1 cellular context compared by ENCODE assay signal in the genomic region with DNA sequence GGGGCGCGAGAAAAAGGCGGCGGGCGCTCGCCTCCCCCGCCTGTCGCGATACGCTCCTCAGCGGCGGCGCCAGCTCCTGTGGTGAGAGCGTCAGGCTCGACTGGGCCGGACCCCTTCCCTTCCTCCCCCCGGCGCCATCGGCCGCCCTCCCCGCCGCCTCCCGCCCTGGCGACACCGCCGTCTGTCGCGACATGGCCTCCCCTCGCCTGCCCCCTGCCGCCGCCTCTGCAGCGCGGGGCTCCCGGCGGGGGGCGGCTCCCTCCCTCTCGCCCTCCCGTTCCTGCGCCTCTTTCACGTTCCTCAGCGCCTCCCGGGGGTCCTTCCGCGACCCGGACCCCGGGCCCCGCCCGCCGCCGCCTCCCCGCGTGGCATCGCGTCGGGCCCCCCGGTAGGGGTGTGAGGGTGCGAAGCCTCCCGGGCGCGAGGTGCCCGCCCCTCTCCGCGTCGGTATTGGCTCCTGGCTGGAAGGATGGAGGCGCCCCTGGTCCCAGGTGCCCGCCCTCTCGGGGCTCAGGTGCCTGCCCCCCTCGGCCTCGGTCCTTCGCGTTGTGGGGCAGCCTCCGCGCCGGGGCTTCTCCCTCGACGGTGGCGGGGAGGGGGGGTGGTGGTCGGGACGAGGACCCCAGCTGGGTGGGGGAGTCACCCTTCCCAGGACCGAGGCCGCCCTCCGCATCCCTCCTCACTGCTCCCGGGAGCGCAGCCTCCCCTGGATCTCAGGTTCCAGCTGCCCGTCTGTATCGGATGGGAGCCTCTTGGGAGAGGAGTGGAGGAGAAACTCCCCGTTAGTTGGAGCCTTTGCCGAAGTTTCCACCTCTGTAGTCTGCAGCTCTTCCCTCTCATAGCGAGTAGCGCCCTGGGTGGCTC.
TF ChIP-seq lines count a peak whose summit lies in the region.

No MANE protein-coding gene starts in this region.

TF ChIP-seq in HepG2, 621 proteins besides CTCF, POLR2A, EP300 and RAD21 (continued from another document and continues in another):
- no peak for TF ChIP-seq SMARCE1 (IDR thresholded peaks at IDR 0.05; ENCODE audit: borderline replicate concordance)
- TF ChIP-seq NFRKB (IDR thresholded peaks at IDR 0.05): no peak
- no peak for TF ChIP-seq RAD51 (IDR thresholded peaks at IDR 0.05; ENCODE audit: borderline replicate concordance)
- no peak for TF ChIP-seq STAG1 (CRISPR knock-in tag; IDR thresholded peaks at IDR 0.05)
- TF ChIP-seq, protein P1, sequence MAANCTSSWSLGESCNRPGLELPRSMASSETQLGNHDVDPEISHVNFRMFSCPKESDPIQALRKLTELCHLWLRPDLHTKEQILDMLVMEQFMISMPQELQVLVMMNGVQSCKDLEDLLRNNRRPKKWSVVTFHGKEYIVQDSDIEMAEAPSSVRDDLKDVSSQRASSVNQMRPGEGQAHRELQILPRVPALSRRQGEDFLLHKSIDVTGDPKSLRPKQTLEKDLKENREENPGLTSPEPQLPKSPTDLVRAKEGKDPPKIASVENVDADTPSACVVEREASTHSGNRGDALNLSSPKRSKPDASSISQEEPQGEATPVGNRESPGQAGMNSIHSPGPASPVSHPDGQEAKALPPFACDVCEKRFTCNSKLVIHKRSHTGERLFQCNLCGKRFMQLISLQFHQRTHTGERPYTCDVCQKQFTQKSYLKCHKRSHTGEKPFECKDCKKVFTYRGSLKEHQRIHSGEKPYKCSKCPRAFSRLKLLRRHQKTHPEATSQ (CRISPR knock-in tag; IDR thresholded peaks at IDR 0.05; ENCODE audit: borderline replicate concordance): no peak
- TF ChIP-seq ELF3 (CRISPR knock-in tag; IDR thresholded peaks at IDR 0.05): no peak
- no peak for TF ChIP-seq FOXA3 (CRISPR knock-in tag; IDR thresholded peaks at IDR 0.05)
- no peak for TF ChIP-seq ZNF230 (CRISPR knock-in tag; IDR thresholded peaks at IDR 0.05)
- peak; percentile 47; the same call in 1 of the 2 replicates for TF ChIP-seq ESRRA (CRISPR knock-in tag; IDR thresholded peaks at IDR 0.05; ENCODE audit: low read depth)
- TF ChIP-seq TOPORS (CRISPR knock-in tag; IDR thresholded peaks at IDR 0.05): 0 out of 2 replicates have a peak, but pooled peaks have one; percentile 28
- TF ChIP-seq, protein P2, sequence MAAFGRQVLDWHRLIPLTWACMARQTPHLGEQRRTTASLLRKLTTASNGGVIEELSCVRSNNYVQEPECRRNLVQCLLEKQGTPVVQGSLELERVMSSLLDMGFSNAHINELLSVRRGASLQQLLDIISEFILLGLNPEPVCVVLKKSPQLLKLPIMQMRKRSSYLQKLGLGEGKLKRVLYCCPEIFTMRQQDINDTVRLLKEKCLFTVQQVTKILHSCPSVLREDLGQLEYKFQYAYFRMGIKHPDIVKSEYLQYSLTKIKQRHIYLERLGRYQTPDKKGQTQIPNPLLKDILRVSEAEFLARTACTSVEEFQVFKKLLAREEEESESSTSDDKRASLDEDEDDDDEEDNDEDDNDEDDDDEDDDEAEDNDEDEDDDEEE (CRISPR knock-in tag; IDR thresholded peaks at IDR 0.05): peak; percentile 48; the same call in 1 of the 2 replicates
- TF ChIP-seq ZNF607 (CRISPR knock-in tag; IDR thresholded peaks at IDR 0.05; ENCODE audit: borderline replicate concordance): peak; percentile 69; the same call in 1 of the 2 replicates
- 0 out of 2 replicates have a peak, but pooled peaks have one; percentile 35 for TF ChIP-seq ZNF446 (CRISPR knock-in tag; IDR thresholded peaks at IDR 0.05)
- peak; percentile 11; the same call in 1 of the 2 replicates for TF ChIP-seq ZFX (CRISPR knock-in tag; IDR thresholded peaks at IDR 0.05; ENCODE audit: low read depth)
- TF ChIP-seq PRPF4 (IDR thresholded peaks at IDR 0.05; ENCODE audit: low read depth, low read length, poor library complexity, severe bottlenecking): no peak
- TF ChIP-seq, protein P3, sequence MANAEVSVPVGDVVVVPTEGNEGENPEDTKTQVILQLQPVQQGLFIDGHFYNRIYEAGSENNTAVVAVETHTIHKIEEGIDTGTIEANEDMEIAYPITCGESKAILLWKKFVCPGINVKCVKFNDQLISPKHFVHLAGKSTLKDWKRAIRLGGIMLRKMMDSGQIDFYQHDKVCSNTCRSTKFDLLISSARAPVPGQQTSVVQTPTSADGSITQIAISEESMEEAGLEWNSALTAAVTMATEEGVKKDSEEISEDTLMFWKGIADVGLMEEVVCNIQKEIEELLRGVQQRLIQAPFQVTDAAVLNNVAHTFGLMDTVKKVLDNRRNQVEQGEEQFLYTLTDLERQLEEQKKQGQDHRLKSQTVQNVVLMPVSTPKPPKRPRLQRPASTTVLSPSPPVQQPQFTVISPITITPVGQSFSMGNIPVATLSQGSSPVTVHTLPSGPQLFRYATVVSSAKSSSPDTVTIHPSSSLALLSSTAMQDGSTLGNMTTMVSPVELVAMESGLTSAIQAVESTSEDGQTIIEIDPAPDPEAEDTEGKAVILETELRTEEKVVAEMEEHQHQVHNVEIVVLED (CRISPR knock-in tag; IDR thresholded peaks at IDR 0.05; ENCODE audit: borderline replicate concordance): no peak
- no peak for TF ChIP-seq MEIS1 (CRISPR knock-in tag; IDR thresholded peaks at IDR 0.05; ENCODE audit: borderline replicate concordance)
- TF ChIP-seq JDP2 (CRISPR knock-in tag; IDR thresholded peaks at IDR 0.05; ENCODE audit: borderline replicate concordance): no peak
- TF ChIP-seq, protein P4, sequence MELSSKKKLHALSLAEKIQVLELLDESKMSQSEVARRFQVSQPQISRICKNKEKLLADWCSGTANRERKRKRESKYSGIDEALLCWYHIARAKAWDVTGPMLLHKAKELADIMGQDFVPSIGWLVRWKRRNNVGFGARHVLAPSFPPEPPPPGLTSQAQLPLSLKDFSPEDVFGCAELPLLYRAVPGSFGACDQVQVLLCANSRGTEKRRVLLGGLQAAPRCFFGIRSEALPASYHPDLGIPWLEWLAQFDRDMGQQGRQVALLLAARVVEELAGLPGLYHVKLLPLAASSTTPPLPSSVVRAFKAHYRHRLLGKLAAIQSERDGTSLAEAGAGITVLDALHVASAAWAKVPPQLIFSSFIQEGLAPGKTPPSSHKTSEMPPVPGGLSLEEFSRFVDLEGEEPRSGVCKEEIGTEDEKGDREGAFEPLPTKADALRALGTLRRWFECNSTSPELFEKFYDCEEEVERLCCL (CRISPR knock-in tag; IDR thresholded peaks at IDR 0.05; ENCODE audit: borderline replicate concordance): no peak
- TF ChIP-seq, protein P5, sequence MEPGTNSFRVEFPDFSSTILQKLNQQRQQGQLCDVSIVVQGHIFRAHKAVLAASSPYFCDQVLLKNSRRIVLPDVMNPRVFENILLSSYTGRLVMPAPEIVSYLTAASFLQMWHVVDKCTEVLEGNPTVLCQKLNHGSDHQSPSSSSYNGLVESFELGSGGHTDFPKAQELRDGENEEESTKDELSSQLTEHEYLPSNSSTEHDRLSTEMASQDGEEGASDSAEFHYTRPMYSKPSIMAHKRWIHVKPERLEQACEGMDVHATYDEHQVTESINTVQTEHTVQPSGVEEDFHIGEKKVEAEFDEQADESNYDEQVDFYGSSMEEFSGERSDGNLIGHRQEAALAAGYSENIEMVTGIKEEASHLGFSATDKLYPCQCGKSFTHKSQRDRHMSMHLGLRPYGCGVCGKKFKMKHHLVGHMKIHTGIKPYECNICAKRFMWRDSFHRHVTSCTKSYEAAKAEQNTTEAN (CRISPR knock-in tag; conservative IDR thresholded peaks at IDR 0.05): 0 out of 2 replicates have a peak, but pooled peaks have one; percentile 30
- TF ChIP-seq, protein P6, sequence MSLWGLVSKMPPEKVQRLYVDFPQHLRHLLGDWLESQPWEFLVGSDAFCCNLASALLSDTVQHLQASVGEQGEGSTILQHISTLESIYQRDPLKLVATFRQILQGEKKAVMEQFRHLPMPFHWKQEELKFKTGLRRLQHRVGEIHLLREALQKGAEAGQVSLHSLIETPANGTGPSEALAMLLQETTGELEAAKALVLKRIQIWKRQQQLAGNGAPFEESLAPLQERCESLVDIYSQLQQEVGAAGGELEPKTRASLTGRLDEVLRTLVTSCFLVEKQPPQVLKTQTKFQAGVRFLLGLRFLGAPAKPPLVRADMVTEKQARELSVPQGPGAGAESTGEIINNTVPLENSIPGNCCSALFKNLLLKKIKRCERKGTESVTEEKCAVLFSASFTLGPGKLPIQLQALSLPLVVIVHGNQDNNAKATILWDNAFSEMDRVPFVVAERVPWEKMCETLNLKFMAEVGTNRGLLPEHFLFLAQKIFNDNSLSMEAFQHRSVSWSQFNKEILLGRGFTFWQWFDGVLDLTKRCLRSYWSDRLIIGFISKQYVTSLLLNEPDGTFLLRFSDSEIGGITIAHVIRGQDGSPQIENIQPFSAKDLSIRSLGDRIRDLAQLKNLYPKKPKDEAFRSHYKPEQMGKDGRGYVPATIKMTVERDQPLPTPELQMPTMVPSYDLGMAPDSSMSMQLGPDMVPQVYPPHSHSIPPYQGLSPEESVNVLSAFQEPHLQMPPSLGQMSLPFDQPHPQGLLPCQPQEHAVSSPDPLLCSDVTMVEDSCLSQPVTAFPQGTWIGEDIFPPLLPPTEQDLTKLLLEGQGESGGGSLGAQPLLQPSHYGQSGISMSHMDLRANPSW (CRISPR knock-in tag; IDR thresholded peaks at IDR 0.05; ENCODE audit: borderline replicate concordance): no peak
- peak; percentile 13; the same call in 1 of the 2 replicates for TF ChIP-seq ZNF205 (CRISPR knock-in tag; IDR thresholded peaks at IDR 0.05)
- TF ChIP-seq ZBTB42 (CRISPR knock-in tag; IDR thresholded peaks at IDR 0.05): no peak
- TF ChIP-seq HCFC1 (IDR thresholded peaks at IDR 0.05; ENCODE audit: low read depth, low read length): no peak
- no peak for TF ChIP-seq MLX (CRISPR knock-in tag; IDR thresholded peaks at IDR 0.05)
- TF ChIP-seq, protein P7, sequence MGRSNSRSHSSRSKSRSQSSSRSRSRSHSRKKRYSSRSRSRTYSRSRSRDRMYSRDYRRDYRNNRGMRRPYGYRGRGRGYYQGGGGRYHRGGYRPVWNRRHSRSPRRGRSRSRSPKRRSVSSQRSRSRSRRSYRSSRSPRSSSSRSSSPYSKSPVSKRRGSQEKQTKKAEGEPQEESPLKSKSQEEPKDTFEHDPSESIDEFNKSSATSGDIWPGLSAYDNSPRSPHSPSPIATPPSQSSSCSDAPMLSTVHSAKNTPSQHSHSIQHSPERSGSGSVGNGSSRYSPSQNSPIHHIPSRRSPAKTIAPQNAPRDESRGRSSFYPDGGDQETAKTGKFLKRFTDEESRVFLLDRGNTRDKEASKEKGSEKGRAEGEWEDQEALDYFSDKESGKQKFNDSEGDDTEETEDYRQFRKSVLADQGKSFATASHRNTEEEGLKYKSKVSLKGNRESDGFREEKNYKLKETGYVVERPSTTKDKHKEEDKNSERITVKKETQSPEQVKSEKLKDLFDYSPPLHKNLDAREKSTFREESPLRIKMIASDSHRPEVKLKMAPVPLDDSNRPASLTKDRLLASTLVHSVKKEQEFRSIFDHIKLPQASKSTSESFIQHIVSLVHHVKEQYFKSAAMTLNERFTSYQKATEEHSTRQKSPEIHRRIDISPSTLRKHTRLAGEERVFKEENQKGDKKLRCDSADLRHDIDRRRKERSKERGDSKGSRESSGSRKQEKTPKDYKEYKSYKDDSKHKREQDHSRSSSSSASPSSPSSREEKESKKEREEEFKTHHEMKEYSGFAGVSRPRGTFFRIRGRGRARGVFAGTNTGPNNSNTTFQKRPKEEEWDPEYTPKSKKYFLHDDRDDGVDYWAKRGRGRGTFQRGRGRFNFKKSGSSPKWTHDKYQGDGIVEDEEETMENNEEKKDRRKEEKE (IDR thresholded peaks at IDR 0.05): no peak
- TF ChIP-seq MEF2D (CRISPR knock-in tag; IDR thresholded peaks at IDR 0.05): no peak
- 0 out of 2 replicates have a peak, but pooled peaks have one; percentile 12 for TF ChIP-seq TAF1 (CRISPR knock-in tag; IDR thresholded peaks at IDR 0.05)
- TF ChIP-seq ZNF251 (CRISPR knock-in tag; IDR thresholded peaks at IDR 0.05): no peak
- no peak for TF ChIP-seq KDM6A (CRISPR knock-in tag; IDR thresholded peaks at IDR 0.05; ENCODE audit: low read depth)
- TF ChIP-seq ATF4 (CRISPR knock-in tag; IDR thresholded peaks at IDR 0.05): no peak
- TF ChIP-seq CHD2 (IDR thresholded peaks at IDR 0.05; ENCODE audit: low read depth, low read length): peak; percentile 59; the same call in 1 of the 2 replicates
- TF ChIP-seq NFE2L1 (CRISPR knock-in tag; IDR thresholded peaks at IDR 0.05; ENCODE audit: borderline replicate concordance): no peak
- TF ChIP-seq, protein P8, sequence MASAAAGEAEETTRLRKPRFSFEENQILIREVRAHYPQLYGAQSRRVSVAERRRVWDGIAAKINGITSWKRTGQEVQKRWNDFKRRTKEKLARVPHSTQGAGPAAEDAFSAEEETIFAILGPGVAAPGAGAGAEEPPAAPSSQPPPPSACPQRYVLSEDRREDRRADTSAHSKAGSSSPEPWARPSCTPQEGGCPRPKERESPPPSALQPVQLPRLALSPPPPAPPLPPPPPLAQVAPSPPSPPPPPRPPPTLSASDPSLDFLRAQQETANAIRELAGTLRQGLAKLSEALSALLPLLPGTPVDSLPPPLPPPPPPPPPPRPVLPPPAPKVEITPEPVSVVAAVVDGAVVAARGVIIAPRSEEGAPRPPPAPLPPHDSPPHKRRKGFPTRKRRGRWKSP (CRISPR knock-in tag; IDR thresholded peaks at IDR 0.05): no peak
- TF ChIP-seq RCOR2 (CRISPR knock-in tag; IDR thresholded peaks at IDR 0.05): no peak
- peak; percentile 69; the same call in 1 of the 2 replicates for TF ChIP-seq ARHGAP35 (CRISPR knock-in tag; IDR thresholded peaks at IDR 0.05; ENCODE audit: borderline replicate concordance)
- TF ChIP-seq, protein P9, sequence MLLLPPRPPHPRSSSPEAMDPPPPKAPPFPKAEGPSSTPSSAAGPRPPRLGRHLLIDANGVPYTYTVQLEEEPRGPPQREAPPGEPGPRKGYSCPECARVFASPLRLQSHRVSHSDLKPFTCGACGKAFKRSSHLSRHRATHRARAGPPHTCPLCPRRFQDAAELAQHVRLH (CRISPR knock-in tag; IDR thresholded peaks at IDR 0.05; ENCODE audit: borderline replicate concordance, low read depth): no peak
- TF ChIP-seq HMG20B (CRISPR knock-in tag; conservative IDR thresholded peaks at IDR 0.05): no peak
- TF ChIP-seq PHF21A (CRISPR knock-in tag; IDR thresholded peaks at IDR 0.05): no peak
- 0 out of 2 replicates have a peak, but pooled peaks have one; percentile 69 for TF ChIP-seq PAX8 (CRISPR knock-in tag; IDR thresholded peaks at IDR 0.05; ENCODE audit: borderline replicate concordance)
- TF ChIP-seq TOE1 (CRISPR knock-in tag; IDR thresholded peaks at IDR 0.05): no peak
- TF ChIP-seq, protein P10, sequence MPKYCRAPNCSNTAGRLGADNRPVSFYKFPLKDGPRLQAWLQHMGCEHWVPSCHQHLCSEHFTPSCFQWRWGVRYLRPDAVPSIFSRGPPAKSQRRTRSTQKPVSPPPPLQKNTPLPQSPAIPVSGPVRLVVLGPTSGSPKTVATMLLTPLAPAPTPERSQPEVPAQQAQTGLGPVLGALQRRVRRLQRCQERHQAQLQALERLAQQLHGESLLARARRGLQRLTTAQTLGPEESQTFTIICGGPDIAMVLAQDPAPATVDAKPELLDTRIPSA (CRISPR knock-in tag; IDR thresholded peaks at IDR 0.05; ENCODE audit: borderline replicate concordance): peak; percentile 70; the same call in 1 of the 2 replicates
- no peak for TF ChIP-seq ZNF207 (IDR thresholded peaks at IDR 0.05; ENCODE audit: borderline replicate concordance)
